In genomic region chr1:225479996-225480720, GRCh38 we compare ENCODE assay signal across 7 cellular contexts.
"Had no signal": no experiment of that assay in that cellular context is flagged by ENCODE, and none has a peak within 500 bp of the region (broad histone marks: within the 10 kb centered on the region; RNA-seq: fewer than 3 reads in every experiment).

No MANE protein-coding gene starts in this region.

- DNase-seq: activated CD4-positive, alpha-beta T cell treated with anti-CD3 and anti-CD28 coated beads for 1 hour; esophagus squamous epithelium; heart left ventricle; psoas muscle had no signal

- H3K9me3 ChIP-seq: ascending aorta, esophagus squamous epithelium, heart left ventricle, psoas muscle, testis had no signal

- ATAC-seq: sciatic nerve had no signal

- H3K4me3 ChIP-seq: ascending aorta, esophagus squamous epithelium, heart left ventricle, psoas muscle, testis had no signal

- H3K27ac ChIP-seq: heart left ventricle, psoas muscle, testis had no signal

- H3K27me3 ChIP-seq: ascending aorta, heart left ventricle, testis had no signal

- H3K36me3 ChIP-seq: ascending aorta, esophagus squamous epithelium, heart left ventricle had no signal
